ENCODE assay signal across 9 cellular contexts in the genomic region with DNA sequence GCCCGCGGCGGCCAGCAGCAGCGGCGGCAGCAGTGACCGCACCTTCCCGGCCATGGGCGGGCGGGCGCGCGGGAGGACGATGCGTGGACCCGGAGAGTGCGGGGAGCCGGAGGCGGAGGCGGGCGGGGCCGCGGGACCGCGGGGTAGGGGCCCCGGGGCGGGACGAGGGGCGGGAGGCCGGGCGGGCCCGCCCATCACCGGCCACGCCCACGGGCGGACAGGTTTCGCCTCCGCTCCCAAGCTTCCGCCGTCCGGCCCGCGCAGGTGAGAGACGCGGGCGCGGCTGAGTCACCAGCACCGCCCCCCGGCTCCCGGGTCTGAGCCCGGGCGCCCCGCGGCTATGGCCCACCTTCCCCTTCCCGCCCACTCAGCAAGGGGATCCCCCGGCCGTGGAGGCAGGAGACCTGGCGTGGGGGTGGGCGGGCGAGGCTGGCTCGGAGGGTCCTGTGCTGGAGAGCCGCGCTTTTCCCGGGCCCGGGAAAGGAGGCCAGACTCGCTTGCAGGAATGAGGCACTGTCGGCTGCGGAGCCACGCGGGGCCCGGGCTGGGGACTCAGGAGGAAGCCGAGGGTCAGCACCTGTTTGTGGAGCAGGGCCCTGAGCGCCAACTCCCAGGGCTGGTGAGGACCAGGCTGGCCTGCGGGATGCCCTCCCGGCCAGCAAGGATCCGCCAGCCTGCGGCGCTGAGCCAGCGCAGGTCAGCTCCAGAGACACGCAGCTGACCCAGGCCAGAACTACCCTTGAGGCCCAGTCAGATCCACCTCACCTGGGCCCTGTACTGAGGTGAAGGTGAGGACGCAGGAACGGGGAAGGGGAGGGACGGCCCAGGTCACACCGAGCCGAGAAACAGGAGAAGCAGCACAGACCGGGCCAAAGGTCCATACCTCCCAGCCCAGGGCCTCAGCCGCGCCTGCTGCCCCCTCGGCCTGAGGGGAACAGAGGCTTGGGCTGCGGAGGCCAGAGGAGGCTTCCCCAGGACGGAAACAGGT. TPM values are rescaled to one million over a fixed set of nuclear protein-coding genes. Genes with fewer than 3 reads are reported as not detected.
DNase-seq lines count a peak whose midpoint lies in the region; ATAC-seq and TF ChIP-seq lines count a peak whose summit lies in the region.
"Had no signal": no experiment of that assay in that cellular context is flagged by ENCODE, and none has a peak within 500 bp of the region (broad histone marks: within the 10 kb centered on the region; RNA-seq: fewer than 3 reads in every experiment).

TSS of gene ENTPD2 (minus strand) at position 118 of the 988 bp plus-strand sequence. CDS start at position 54, 64 bp downstream.

- TF ChIP-seq POLR2A in tibial nerve (IDR thresholded peaks at IDR 0.05): no peak

- H3K9me3 ChIP-seq in A673 (ENCODE audit: low read depth, low read length, poor library complexity, severe bottlenecking) (no peaks in the 10 kb centered on the region), left lung (no peaks in the 10 kb centered on the region), tibial nerve (no peaks in the 10 kb centered on the region), OCI-LY7 (ENCODE audit: low read length) (no peaks in the 10 kb centered on the region)

- no peak within 1 kb of the TSS for H2AFZ ChIP-seq in OCI-LY7 (ENCODE audit: low read length)

- WGBS in tibial nerve, 2 donors: 21 to 26% methylated on average over 25 to 43 of the region's 90 CpGs

- H3K27ac ChIP-seq in A673 (ENCODE audit: low read depth, low read length, poor library complexity, severe bottlenecking) (no peak within 1 kb of the TSS), left lung (no peak within 1 kb of the TSS), tibial nerve (peak within 1 kb of the TSS; percentile 76 to 92 (median 88)), OCI-LY7 (ENCODE audit: low read depth, low read length, poor library complexity, severe bottlenecking) (no peak within 1 kb of the TSS)

- H3K27me3 ChIP-seq in A673 (replicated peaks; ENCODE audit: insufficient read depth, low read depth, low read length, poor library complexity): peaks cover 11% of the 10 kb centered on the region
- peaks cover 21 to 67% of the 10 kb centered on the region in 2 donors for H3K27me3 ChIP-seq in left lung
- H3K27me3 ChIP-seq in tibial nerve: peaks cover 0 to 25% of the 10 kb centered on the region in 2 donors

- intact Hi-C loops in A673 (cut with micrococcal nuclease; ENCODE audit: unreplicated experiment) (no loop called here), left lung (cut with DNase I) (no loop called here), OCI-LY7 (cut with micrococcal nuclease; ENCODE audit: unreplicated experiment) (no loop called here)

- POLR2A ChIA-PET in A673 (lab: Charles Lee; ENCODE audit: low non-redundant PET): no interaction called here
- POLR2A ChIA-PET in OCI-LY7 (lab: Charles Lee): interaction anchor here (0.5 kb wide), 1 partner anchor 258 kb away, joined by 4 read pairs; the partner anchor contains the start of gene CCDC183

- TF ChIP-seq CTCF in A673 (conservative IDR thresholded peaks at IDR 0.05; ENCODE audit: low read depth, low read length) (no peak), left lung (IDR thresholded peaks at IDR 0.05) (no peak), tibial nerve (IDR thresholded peaks at IDR 0.05) (no peak), OCI-LY7 (conservative IDR thresholded peaks at IDR 0.05; ENCODE audit: low read length) (no peak)

- no peak for TF ChIP-seq EP300 in tibial nerve (IDR thresholded peaks at IDR 0.05)

- H3K4me3 ChIP-seq in A673 (ENCODE audit: low read depth, low read length, poor library complexity, severe bottlenecking) (peak within 1 kb of the TSS; percentile 42), left lung (peak within 1 kb of the TSS; percentile 15 to 40), tibial nerve (peak within 1 kb of the TSS; percentile 32 to 55 (median 40)), OCI-LY7 (ENCODE audit: low read depth, low read length, poor library complexity, severe bottlenecking) (no peak within 1 kb of the TSS)

- H3K36me3 ChIP-seq in A673 (ENCODE audit: insufficient read depth, low read length, poor library complexity, severe bottlenecking) (no peaks in the 10 kb centered on the region), left lung (no peaks in the 10 kb centered on the region), tibial nerve (no peaks in the 10 kb centered on the region), OCI-LY7 (ENCODE audit: insufficient read depth, low read length) (no peaks in the 10 kb centered on the region)

- CTCF ChIA-PET in A673 (lab: Charles Lee): interaction anchor here (1.0 kb wide), 1 partner anchor 10 kb away, joined by 3 read pairs; no protein-coding TSS in a partner anchor
- CTCF ChIA-PET in OCI-LY7 (lab: Charles Lee; ENCODE audit: unreplicated experiment): no interaction called here

- no peaks in the 10 kb centered on the region for H3K79me2 ChIP-seq in OCI-LY7 (ENCODE audit: insufficient read depth, low read depth, low read length)

- H3K4me2 ChIP-seq in OCI-LY7 (ENCODE audit: low read length): no peak within 1 kb of the TSS

- H3K9me2 ChIP-seq in OCI-LY7 (ENCODE audit: insufficient read depth, low read length): no peaks in the 10 kb centered on the region

- H3K4me1 ChIP-seq in A673 (ENCODE audit: insufficient read depth, low read length, poor library complexity, severe bottlenecking): no peaks in the 10 kb centered on the region
- peaks cover 9 to 38% of the 10 kb centered on the region in 2 donors for H3K4me1 ChIP-seq in left lung
- peaks cover 3 to 74% (median 35%) of the 10 kb centered on the region in 4 donors for H3K4me1 ChIP-seq in tibial nerve
- no peaks in the 10 kb centered on the region for H3K4me1 ChIP-seq in OCI-LY7 (ENCODE audit: insufficient read depth, low read length, poor library complexity, severe bottlenecking)

- no peaks in the 10 kb centered on the region for H4K20me1 ChIP-seq in OCI-LY7 (ENCODE audit: insufficient read depth, low read length)

- peak; percentile 90 for ATAC-seq in left lung

- no peak for DNase-seq in A673 (ENCODE audit: low spot score)
- peak; percentile 82 for DNase-seq in LoVo (ENCODE audit: low spot score)
- peak; percentile 33 for DNase-seq in activated naive CD4-positive, alpha-beta T cell treated with anti-CD3 and anti-CD28 coated beads, Interleukin-2, amount 50 U/mL, for 16 hours
- peak in 1 of 2 donors; percentile 90 for DNase-seq in left lung
- DNase-seq in tibial nerve (ENCODE audit: low spot score in 2 of 2): no peak
- no peak for DNase-seq in mesenteric fat pad (ENCODE audit: low spot score)
- DNase-seq in KG1 (lab: John Stamatoyannopoulos, UW): no peak
- no peak for DNase-seq in OCI-LY7 (ENCODE audit: low spot score)

- BruUV-seq in A673 (replicated peaks; lab: Mats Ljungman, UMichigan) (no TSS peak), OCI-LY7 (replicated peaks; lab: Mats Ljungman, UMichigan) (no TSS peak)

RNA-seq across cellular contexts. Expression of gene ENTPD2, which starts in this region (rescaled TPM):
- total RNA-seq in A673 (2021) (not detected in 2 replicates), left lung (under 1 TPM; 0.71 to 0.87 TPM), tibial nerve (10 to 100 TPM in 3 of 4 donors, 1 to 10 TPM in 1; 7.0 to 21.0 (median 18.1) TPM), mesenteric fat pad (not detected), OCI-LY7 (2022) (not detected in 2 replicates)
- 0.16 TPM in 1 of 2 replicates, not detected in the other for total RNA-seq in OCI-LY7 (2014; rRNA removed; shearing (Covaris generic))
- total RNA-seq: activated CD8-positive, alpha-beta memory T cell treated with anti-CD3 and anti-CD28 coated beads for 36 hours had no signal

Comparison
In these comparisons a context has a peak if more than half of its experiments do, and no peak if none do; other contexts are left out.
1. Peak in ATAC-seq and H3K4me3 ChIP-seq in left lung; RNA of the gene not detected or under 1 TPM.
2. DNase-seq: peak in LoVo (single experiment) and activated naive CD4-positive, alpha-beta T cell treated with anti-CD3 and anti-CD28 coated beads, Interleukin-2, amount 50 U/mL, for 16 hours (single experiment); none in A673 (single experiment), tibial nerve (0 of 2), mesenteric fat pad (single experiment), KG1 (single experiment) and OCI-LY7 (single experiment).
3. H3K27ac ChIP-seq: peak in tibial nerve (4 of 4); none in A673 (single experiment), left lung (0 of 2) and OCI-LY7 (single experiment).